Comparison of ENCODE assay signal across 19 cellular contexts in the genomic region with DNA sequence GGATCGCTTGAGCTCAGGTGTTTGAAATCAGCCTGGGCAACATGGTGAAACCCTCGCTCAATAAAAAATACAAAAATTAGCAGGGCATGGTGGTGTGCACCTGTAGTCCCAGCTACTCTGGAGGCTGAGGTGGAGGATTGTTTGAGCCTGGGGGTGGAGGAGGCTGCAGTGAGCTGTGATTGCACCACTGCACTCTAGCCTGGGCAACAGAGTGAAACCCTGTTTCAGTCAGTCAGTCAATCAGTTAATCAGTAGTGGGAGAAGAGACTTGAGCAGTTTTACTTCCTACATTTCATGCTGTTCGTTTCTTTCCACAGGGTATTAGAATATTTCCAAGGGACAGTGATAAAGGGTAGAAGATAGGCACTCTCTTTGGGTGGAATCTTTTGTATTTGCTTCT.
"Had no signal": no experiment of that assay in that cellular context is flagged by ENCODE, and none has a peak within 500 bp of the region (broad histone marks: within the 10 kb centered on the region; RNA-seq: fewer than 3 reads in every experiment).

No MANE protein-coding gene starts in this region.

- H3K27me3 Mint-ChIP-seq: activated CD4-positive, alpha-beta T cell treated with anti-CD3 and anti-CD28 coated beads, Interleukin-2, amount 10 ng/mL, durations not matched to agents 7 days and 5 days; activated naive CD4-positive, alpha-beta T cell treated with anti-CD3 and anti-CD28 coated beads, Interleukin-2, amount 10 ng/mL, durations not matched to agents 7 days and 5 days; naive thymus-derived CD8-positive, alpha-beta T cell; stimulated activated naive CD8-positive, alpha-beta T cell treated with anti-CD3 and anti-CD28 coated beads, Interleukin-15, amount 100 ng/mL, for 72 hours; T-cell had no signal

- H3K27ac Mint-ChIP-seq: activated CD4-positive, alpha-beta T cell treated with anti-CD3 and anti-CD28 coated beads, Interleukin-2, amount 10 ng/mL, durations not matched to agents 7 days and 5 days; activated CD8-positive, alpha-beta T cell treated with anti-CD3 and anti-CD28 coated beads, Interleukin-2, amount 10 ng/mL, durations not matched to agents 7 days and 5 days; activated naive CD4-positive, alpha-beta T cell treated with anti-CD3 and anti-CD28 coated beads, Interleukin-2, amount 10 ng/mL, durations not matched to agents 7 days and 5 days; stimulated activated naive CD8-positive, alpha-beta T cell treated with anti-CD3 and anti-CD28 coated beads, Interleukin-15, amount 100 ng/mL, for 72 hours; T-cell had no signal

- H3K9me3 Mint-ChIP-seq: activated CD4-positive, alpha-beta T cell treated with anti-CD3 and anti-CD28 coated beads, Interleukin-2, amount 10 ng/mL, durations not matched to agents 7 days and 5 days; activated naive CD4-positive, alpha-beta T cell treated with anti-CD3 and anti-CD28 coated beads, Interleukin-2, amount 10 ng/mL, durations not matched to agents 7 days and 5 days; activated T-cell treated with anti-CD3 and anti-CD28 coated beads, Interleukin-2, amount 50 U/mL, for 4 hours; naive thymus-derived CD8-positive, alpha-beta T cell; stimulated activated naive CD8-positive, alpha-beta T cell treated with anti-CD3 and anti-CD28 coated beads, Interleukin-15, amount 100 ng/mL, for 72 hours; T-cell had no signal

- H3K4me3 ChIP-seq: ascending aorta, coronary artery, esophagus muscularis mucosa, hepatocyte, lower lobe of right lung, suprapubic skin, transverse colon had no signal

- DNase-seq: activated CD4-positive, alpha-beta T cell treated with anti-CD3 and anti-CD28 coated beads, Interleukin-2, amount 10 ng/mL, durations not matched to agents 7 days and 5 days; activated CD8-positive, alpha-beta T cell treated with anti-CD3 and anti-CD28 coated beads, Interleukin-2, amount 10 ng/mL, durations not matched to agents 7 days and 5 days; activated effector memory CD4-positive, alpha-beta T cell treated with Interleukin-2 at 50 U/mL for 16 hours; activated naive CD4-positive, alpha-beta T cell treated with anti-CD3 and anti-CD28 coated beads, Interleukin-2, amount 10 ng/mL, durations not matched to agents 7 days and 5 days; activated T-cell treated with anti-CD3 and anti-CD28 coated beads, Interleukin-2, amount 50 U/mL, for 4 hours; islet precursor cell; lower lobe of right lung; naive thymus-derived CD8-positive, alpha-beta T cell; retina; stimulated activated CD8-positive, alpha-beta memory T cell treated with anti-CD3 and anti-CD28 coated beads, Interleukin-4, amount 100 ng/mL, for 48 hours; stimulated activated naive CD8-positive, alpha-beta T cell treated with anti-CD3 and anti-CD28 coated beads, Interleukin-15, amount 100 ng/mL, for 72 hours; T-cell; transverse colon had no signal

- H2AFZ ChIP-seq: hepatocyte had no signal

- ATAC-seq: activated CD4-positive, CD25-positive, alpha-beta regulatory T cell treated with anti-CD3 and anti-CD28 coated beads, Interleukin-2, amount 50 U/mL, for 24 hours; activated CD8-positive, alpha-beta T cell treated with anti-CD3 and anti-CD28 coated beads, Interleukin-2, amount 10 ng/mL, durations not matched to agents 7 days and 5 days; activated T-cell treated with anti-CD3 and anti-CD28 coated beads, Interleukin-2, amount 50 U/mL, for 4 hours; lower lobe of right lung; naive thymus-derived CD8-positive, alpha-beta T cell; stimulated activated naive CD8-positive, alpha-beta T cell treated with anti-CD3 and anti-CD28 coated beads, Interleukin-15, amount 100 ng/mL, for 72 hours; T-cell had no signal

- H3K9me3 ChIP-seq: ascending aorta, esophagus muscularis mucosa, lower lobe of right lung, suprapubic skin, transverse colon had no signal

- H3K27me3 ChIP-seq: ascending aorta, esophagus muscularis mucosa, hepatocyte, suprapubic skin, transverse colon had no signal

- H3K27ac ChIP-seq: ascending aorta, coronary artery, esophagus muscularis mucosa, hepatocyte, transverse colon had no signal

- H3K4me2 ChIP-seq: hepatocyte had no signal

- H3K4me3 Mint-ChIP-seq: activated CD4-positive, alpha-beta T cell treated with anti-CD3 and anti-CD28 coated beads, Interleukin-2, amount 10 ng/mL, durations not matched to agents 7 days and 5 days; activated CD8-positive, alpha-beta T cell treated with anti-CD3 and anti-CD28 coated beads, Interleukin-2, amount 10 ng/mL, durations not matched to agents 7 days and 5 days; activated naive CD4-positive, alpha-beta T cell treated with anti-CD3 and anti-CD28 coated beads, Interleukin-2, amount 10 ng/mL, durations not matched to agents 7 days and 5 days; activated T-cell treated with anti-CD3 and anti-CD28 coated beads, Interleukin-2, amount 50 U/mL, for 4 hours; naive thymus-derived CD8-positive, alpha-beta T cell; stimulated activated naive CD8-positive, alpha-beta T cell treated with anti-CD3 and anti-CD28 coated beads, Interleukin-15, amount 100 ng/mL, for 72 hours; T-cell had no signal
